Comparison of ENCODE assay signal across 2 cellular contexts in genomic region chr17:74979408-74980146, GRCh38.
TF ChIP-seq lines count a peak whose summit lies in the region.

No MANE protein-coding gene starts in this region.

TF ChIP-seq in HEK293, 187 proteins besides CTCF, POLR2A, EP300 and RAD21:
- TF ChIP-seq ZNF157 (tag by site-specific recombination; IDR thresholded peaks at IDR 0.05): no peak
- 0 out of 2 replicates have a peak, but pooled peaks have one; percentile 33 for TF ChIP-seq ZNF664 (tag by site-specific recombination; IDR thresholded peaks at IDR 0.05)
- peak; percentile 87 for TF ChIP-seq ZFHX2 (tag by site-specific recombination; conservative IDR thresholded peaks at IDR 0.05)
- no peak for TF ChIP-seq ZNF610 (tag by site-specific recombination; IDR thresholded peaks at IDR 0.05; ENCODE audit: borderline replicate concordance)
- TF ChIP-seq ZNF292 (tag by site-specific recombination; IDR thresholded peaks at IDR 0.05; ENCODE audit: borderline replicate concordance, low read depth): no peak
- no peak for TF ChIP-seq ZNF560 (tag by site-specific recombination; IDR thresholded peaks at IDR 0.05; ENCODE audit: borderline replicate concordance)
- TF ChIP-seq ZNF561 (tag by site-specific recombination; IDR thresholded peaks at IDR 0.05; ENCODE audit: borderline replicate concordance): no peak
- no peak for TF ChIP-seq ZNF785 (tag by site-specific recombination; IDR thresholded peaks at IDR 0.05)
- TF ChIP-seq, protein P1, sequence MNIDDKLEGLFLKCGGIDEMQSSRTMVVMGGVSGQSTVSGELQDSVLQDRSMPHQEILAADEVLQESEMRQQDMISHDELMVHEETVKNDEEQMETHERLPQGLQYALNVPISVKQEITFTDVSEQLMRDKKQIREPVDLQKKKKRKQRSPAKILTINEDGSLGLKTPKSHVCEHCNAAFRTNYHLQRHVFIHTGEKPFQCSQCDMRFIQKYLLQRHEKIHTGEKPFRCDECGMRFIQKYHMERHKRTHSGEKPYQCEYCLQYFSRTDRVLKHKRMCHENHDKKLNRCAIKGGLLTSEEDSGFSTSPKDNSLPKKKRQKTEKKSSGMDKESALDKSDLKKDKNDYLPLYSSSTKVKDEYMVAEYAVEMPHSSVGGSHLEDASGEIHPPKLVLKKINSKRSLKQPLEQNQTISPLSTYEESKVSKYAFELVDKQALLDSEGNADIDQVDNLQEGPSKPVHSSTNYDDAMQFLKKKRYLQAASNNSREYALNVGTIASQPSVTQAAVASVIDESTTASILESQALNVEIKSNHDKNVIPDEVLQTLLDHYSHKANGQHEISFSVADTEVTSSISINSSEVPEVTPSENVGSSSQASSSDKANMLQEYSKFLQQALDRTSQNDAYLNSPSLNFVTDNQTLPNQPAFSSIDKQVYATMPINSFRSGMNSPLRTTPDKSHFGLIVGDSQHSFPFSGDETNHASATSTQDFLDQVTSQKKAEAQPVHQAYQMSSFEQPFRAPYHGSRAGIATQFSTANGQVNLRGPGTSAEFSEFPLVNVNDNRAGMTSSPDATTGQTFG (tag by site-specific recombination; IDR thresholded peaks at IDR 0.05; ENCODE audit: borderline replicate concordance): no peak
- TF ChIP-seq EGR2 (tag by site-specific recombination; IDR thresholded peaks at IDR 0.05; ENCODE audit: low read depth): peak; percentile 98
- no peak for TF ChIP-seq ZNF140 (tag by site-specific recombination; IDR thresholded peaks at IDR 0.05)
- TF ChIP-seq ZBTB26 (tag by site-specific recombination; optimal IDR thresholded peaks at IDR 0.05): no peak
- TF ChIP-seq, protein P2, sequence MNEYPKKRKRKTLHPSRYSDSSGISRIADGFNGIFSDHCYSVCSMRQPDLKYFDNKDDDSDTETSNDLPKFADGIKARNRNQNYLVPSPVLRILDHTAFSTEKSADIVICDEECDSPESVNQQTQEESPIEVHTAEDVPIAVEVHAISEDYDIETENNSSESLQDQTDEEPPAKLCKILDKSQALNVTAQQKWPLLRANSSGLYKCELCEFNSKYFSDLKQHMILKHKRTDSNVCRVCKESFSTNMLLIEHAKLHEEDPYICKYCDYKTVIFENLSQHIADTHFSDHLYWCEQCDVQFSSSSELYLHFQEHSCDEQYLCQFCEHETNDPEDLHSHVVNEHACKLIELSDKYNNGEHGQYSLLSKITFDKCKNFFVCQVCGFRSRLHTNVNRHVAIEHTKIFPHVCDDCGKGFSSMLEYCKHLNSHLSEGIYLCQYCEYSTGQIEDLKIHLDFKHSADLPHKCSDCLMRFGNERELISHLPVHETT (tag by site-specific recombination; IDR thresholded peaks at IDR 0.05): no peak
- no peak for TF ChIP-seq ZNF248 (tag by site-specific recombination; IDR thresholded peaks at IDR 0.05)
- TF ChIP-seq ZNF776 (tag by site-specific recombination; IDR thresholded peaks at IDR 0.05; ENCODE audit: borderline replicate concordance): no peak
- no peak for TF ChIP-seq ZNF404 (tag by site-specific recombination; IDR thresholded peaks at IDR 0.05)
- TF ChIP-seq INSM2 (tag by site-specific recombination; IDR thresholded peaks at IDR 0.05): no peak
- TF ChIP-seq KLF9 (tag by site-specific recombination; IDR thresholded peaks at IDR 0.05; ENCODE audit: low read depth): no peak
- no peak for TF ChIP-seq ZNF24 (tag by site-specific recombination; IDR thresholded peaks at IDR 0.05)

TF ChIP-seq in K562, 482 proteins besides CTCF, POLR2A, EP300 and RAD21 (continues in another document):
- no peak for TF ChIP-seq ZNF584 (CRISPR knock-in tag; IDR thresholded peaks at IDR 0.05; ENCODE audit: low read depth)
- no peak for TF ChIP-seq ZNF551 (CRISPR knock-in tag; IDR thresholded peaks at IDR 0.05)
- TF ChIP-seq EWSR1 (IDR thresholded peaks at IDR 0.05; ENCODE audit: borderline replicate concordance, low read depth, partially characterized antibody): no peak
- peak in 1 of 2 experiments; percentile 91; a peak in 2 of 4 replicates for TF ChIP-seq RCOR1 (IDR thresholded peaks at IDR 0.05; ENCODE audit: borderline replicate concordance in 1 of 2, low read depth in 2 of 2, low read length in 2 of 2)
- no peak for TF ChIP-seq ZSCAN32 (CRISPR knock-in tag; IDR thresholded peaks at IDR 0.05)
- peak; percentile 82 to 91 for TF ChIP-seq KDM1A (IDR thresholded peaks at IDR 0.05)
- no peak for TF ChIP-seq ZNF232 (CRISPR knock-in tag; IDR thresholded peaks at IDR 0.05)
- 0 out of 4 replicates have a peak, but pooled peaks of 1 of the 2 experiments have one; percentile 12 for TF ChIP-seq TRIM24 (IDR thresholded peaks at IDR 0.05)
- TF ChIP-seq FOXK1 (CRISPR knock-in tag; IDR thresholded peaks at IDR 0.05; ENCODE audit: borderline replicate concordance): no peak
- 0 out of 2 replicates have a peak, but pooled peaks have one; percentile 33 for TF ChIP-seq EP400 (IDR thresholded peaks at IDR 0.05)
- peak; percentile 45; the same call in 1 of the 2 replicates for TF ChIP-seq TFAP4 (CRISPR knock-in tag; IDR thresholded peaks at IDR 0.05; ENCODE audit: borderline replicate concordance)
- no peak for TF ChIP-seq NR2C1 (IDR thresholded peaks at IDR 0.05)
- 0 out of 2 replicates have a peak, but pooled peaks have one; percentile 19 for TF ChIP-seq NR2C1 (tag; IDR thresholded peaks at IDR 0.05)
- TF ChIP-seq, protein P3, sequence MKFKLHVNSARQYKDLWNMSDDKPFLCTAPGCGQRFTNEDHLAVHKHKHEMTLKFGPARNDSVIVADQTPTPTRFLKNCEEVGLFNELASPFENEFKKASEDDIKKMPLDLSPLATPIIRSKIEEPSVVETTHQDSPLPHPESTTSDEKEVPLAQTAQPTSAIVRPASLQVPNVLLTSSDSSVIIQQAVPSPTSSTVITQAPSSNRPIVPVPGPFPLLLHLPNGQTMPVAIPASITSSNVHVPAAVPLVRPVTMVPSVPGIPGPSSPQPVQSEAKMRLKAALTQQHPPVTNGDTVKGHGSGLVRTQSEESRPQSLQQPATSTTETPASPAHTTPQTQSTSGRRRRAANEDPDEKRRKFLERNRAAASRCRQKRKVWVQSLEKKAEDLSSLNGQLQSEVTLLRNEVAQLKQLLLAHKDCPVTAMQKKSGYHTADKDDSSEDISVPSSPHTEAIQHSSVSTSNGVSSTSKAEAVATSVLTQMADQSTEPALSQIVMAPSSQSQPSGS (CRISPR knock-in tag; IDR thresholded peaks at IDR 0.05): no peak
- TF ChIP-seq CHD2 (IDR thresholded peaks at IDR 0.05; ENCODE audit: low read depth, low read length): no peak
- no peak for TF ChIP-seq MCM3 (IDR thresholded peaks at IDR 0.05)
- no peak for TF ChIP-seq FOXJ2 (tag; IDR thresholded peaks at IDR 0.05)
- TF ChIP-seq USF2 (CRISPR knock-in tag; IDR thresholded peaks at IDR 0.05): peak; percentile 57
- peak; percentile 94 for TF ChIP-seq ADNP (tag; IDR thresholded peaks at IDR 0.05)
- 0 out of 2 replicates have a peak, but pooled peaks have one; percentile 15 for TF ChIP-seq MEF2D (tag; conservative IDR thresholded peaks at IDR 0.05; ENCODE audit: low read depth)
- no peak for TF ChIP-seq ZNF785 (CRISPR knock-in tag; IDR thresholded peaks at IDR 0.05)
- TF ChIP-seq ZNF263 (CRISPR knock-in tag; IDR thresholded peaks at IDR 0.05; ENCODE audit: borderline replicate concordance): peak; percentile 93
- TF ChIP-seq ILK (tag; IDR thresholded peaks at IDR 0.05; ENCODE audit: borderline replicate concordance, low read depth): no peak
- no peak for TF ChIP-seq ZBTB34 (CRISPR knock-in tag; IDR thresholded peaks at IDR 0.05)
- no peak for TF ChIP-seq CBX2 (IDR thresholded peaks at IDR 0.05; ENCODE audit: insufficient read depth, low read length, poor library complexity, severe bottlenecking)
- TF ChIP-seq ESRRB (CRISPR knock-in tag; IDR thresholded peaks at IDR 0.05; ENCODE audit: borderline replicate concordance): no peak
- no peak for TF ChIP-seq RBM22 (IDR thresholded peaks at IDR 0.05; ENCODE audit: low read depth, low read length, poor library complexity, severe bottlenecking)
- TF ChIP-seq, protein P4, sequence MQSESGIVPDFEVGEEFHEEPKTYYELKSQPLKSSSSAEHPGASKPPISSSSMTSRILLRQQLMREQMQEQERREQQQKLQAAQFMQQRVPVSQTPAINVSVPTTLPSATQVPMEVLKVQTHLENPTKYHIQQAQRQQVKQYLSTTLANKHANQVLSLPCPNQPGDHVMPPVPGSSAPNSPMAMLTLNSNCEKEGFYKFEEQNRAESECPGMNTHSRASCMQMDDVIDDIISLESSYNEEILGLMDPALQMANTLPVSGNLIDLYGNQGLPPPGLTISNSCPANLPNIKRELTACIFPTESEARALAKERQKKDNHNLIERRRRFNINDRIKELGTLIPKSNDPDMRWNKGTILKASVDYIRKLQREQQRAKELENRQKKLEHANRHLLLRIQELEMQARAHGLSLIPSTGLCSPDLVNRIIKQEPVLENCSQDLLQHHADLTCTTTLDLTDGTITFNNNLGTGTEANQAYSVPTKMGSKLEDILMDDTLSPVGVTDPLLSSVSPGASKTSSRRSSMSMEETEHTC (IDR thresholded peaks at IDR 0.05): peak; percentile 76
- TF ChIP-seq MYC (IDR thresholded peaks at IDR 0.05; ENCODE audit: low read depth, low read length): no peak
- peak; percentile 60; the same call in 1 of the 2 replicates for TF ChIP-seq MYC (CRISPR knock-in tag; IDR thresholded peaks at IDR 0.05; ENCODE audit: borderline replicate concordance, low read depth)
- TF ChIP-seq SMARCB1 (IDR thresholded peaks at IDR 0.05; ENCODE audit: insufficient read length, low read depth): no peak
- no peak for TF ChIP-seq ZNF140 (CRISPR knock-in tag; IDR thresholded peaks at IDR 0.05)
- peak; percentile 30; the same call in 1 of the 2 replicates for TF ChIP-seq JUND (IDR thresholded peaks at IDR 0.05; ENCODE audit: borderline replicate concordance, low read depth, low read length)
- no peak for TF ChIP-seq JUND (tag; IDR thresholded peaks at IDR 0.05; ENCODE audit: borderline replicate concordance, low read depth, low read length)
- no peak for TF ChIP-seq ZNF830 (CRISPR knock-in tag; IDR thresholded peaks at IDR 0.05)
- TF ChIP-seq TOE1 (IDR thresholded peaks at IDR 0.05; ENCODE audit: borderline replicate concordance): peak; percentile 81
- no peak for TF ChIP-seq TOE1 (CRISPR knock-in tag; IDR thresholded peaks at IDR 0.05; ENCODE audit: borderline replicate concordance, low read depth)
- TF ChIP-seq, protein P5, sequence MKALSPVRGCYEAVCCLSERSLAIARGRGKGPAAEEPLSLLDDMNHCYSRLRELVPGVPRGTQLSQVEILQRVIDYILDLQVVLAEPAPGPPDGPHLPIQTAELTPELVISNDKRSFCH (CRISPR knock-in tag; IDR thresholded peaks at IDR 0.05): no peak
- TF ChIP-seq, protein P5 (tag; IDR thresholded peaks at IDR 0.05): 0 out of 2 replicates have a peak, but pooled peaks have one; percentile 31
- TF ChIP-seq ZNF444 (CRISPR knock-in tag; IDR thresholded peaks at IDR 0.05): no peak
- TF ChIP-seq ZBTB17 (CRISPR knock-in tag; IDR thresholded peaks at IDR 0.05): no peak
- TF ChIP-seq ZNF589 (CRISPR knock-in tag; IDR thresholded peaks at IDR 0.05; ENCODE audit: low read depth): no peak
- 0 out of 2 replicates have a peak, but pooled peaks have one; percentile 48 for TF ChIP-seq HDAC2 (IDR thresholded peaks at IDR 0.05)
- no peak for TF ChIP-seq ZBTB43 (CRISPR knock-in tag; IDR thresholded peaks at IDR 0.05)
- TF ChIP-seq ZBTB7A (IDR thresholded peaks at IDR 0.05; ENCODE audit: borderline replicate concordance, control insufficient read depth, low read depth, low read length): 0 out of 2 replicates have a peak, but pooled peaks have one; percentile 17
- TF ChIP-seq STAG1 (CRISPR knock-in tag; IDR thresholded peaks at IDR 0.05; ENCODE audit: borderline replicate concordance): no peak
